1 cellular context compared by ENCODE assay signal in genomic region chr17:39107973-39108372, GRCh38.
TF ChIP-seq lines count a peak whose summit lies in the region.

No MANE protein-coding gene starts in this region.

TF ChIP-seq in WTC11, 78 proteins besides CTCF, POLR2A, EP300 and RAD21 (continued from another document):
- TF ChIP-seq, protein P1, sequence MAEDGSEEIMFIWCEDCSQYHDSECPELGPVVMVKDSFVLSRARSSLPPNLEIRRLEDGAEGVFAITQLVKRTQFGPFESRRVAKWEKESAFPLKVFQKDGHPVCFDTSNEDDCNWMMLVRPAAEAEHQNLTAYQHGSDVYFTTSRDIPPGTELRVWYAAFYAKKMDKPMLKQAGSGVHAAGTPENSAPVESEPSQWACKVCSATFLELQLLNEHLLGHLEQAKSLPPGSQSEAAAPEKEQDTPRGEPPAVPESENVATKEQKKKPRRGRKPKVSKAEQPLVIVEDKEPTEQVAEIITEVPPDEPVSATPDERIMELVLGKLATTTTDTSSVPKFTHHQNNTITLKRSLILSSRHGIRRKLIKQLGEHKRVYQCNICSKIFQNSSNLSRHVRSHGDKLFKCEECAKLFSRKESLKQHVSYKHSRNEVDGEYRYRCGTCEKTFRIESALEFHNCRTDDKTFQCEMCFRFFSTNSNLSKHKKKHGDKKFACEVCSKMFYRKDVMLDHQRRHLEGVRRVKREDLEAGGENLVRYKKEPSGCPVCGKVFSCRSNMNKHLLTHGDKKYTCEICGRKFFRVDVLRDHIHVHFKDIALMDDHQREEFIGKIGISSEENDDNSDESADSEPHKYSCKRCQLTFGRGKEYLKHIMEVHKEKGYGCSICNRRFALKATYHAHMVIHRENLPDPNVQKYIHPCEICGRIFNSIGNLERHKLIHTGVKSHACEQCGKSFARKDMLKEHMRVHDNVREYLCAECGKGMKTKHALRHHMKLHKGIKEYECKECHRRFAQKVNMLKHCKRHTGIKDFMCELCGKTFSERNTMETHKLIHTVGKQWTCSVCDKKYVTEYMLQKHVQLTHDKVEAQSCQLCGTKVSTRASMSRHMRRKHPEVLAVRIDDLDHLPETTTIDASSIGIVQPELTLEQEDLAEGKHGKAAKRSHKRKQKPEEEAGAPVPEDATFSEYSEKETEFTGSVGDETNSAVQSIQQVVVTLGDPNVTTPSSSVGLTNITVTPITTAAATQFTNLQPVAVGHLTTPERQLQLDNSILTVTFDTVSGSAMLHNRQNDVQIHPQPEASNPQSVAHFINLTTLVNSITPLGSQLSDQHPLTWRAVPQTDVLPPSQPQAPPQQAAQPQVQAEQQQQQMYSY (CRISPR knock-in tag; IDR thresholded peaks at IDR 0.05) = no peak
- TF ChIP-seq, protein P2, sequence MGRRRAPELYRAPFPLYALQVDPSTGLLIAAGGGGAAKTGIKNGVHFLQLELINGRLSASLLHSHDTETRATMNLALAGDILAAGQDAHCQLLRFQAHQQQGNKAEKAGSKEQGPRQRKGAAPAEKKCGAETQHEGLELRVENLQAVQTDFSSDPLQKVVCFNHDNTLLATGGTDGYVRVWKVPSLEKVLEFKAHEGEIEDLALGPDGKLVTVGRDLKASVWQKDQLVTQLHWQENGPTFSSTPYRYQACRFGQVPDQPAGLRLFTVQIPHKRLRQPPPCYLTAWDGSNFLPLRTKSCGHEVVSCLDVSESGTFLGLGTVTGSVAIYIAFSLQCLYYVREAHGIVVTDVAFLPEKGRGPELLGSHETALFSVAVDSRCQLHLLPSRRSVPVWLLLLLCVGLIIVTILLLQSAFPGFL (CRISPR knock-in tag; IDR thresholded peaks at IDR 0.05; ENCODE audit: borderline replicate concordance) = no peak
- TF ChIP-seq TEAD1 (CRISPR knock-in tag; IDR thresholded peaks at IDR 0.05) (no peak), GTF2I (CRISPR knock-in tag; conservative IDR thresholded peaks at IDR 0.05) (no peak), SOX15 (CRISPR knock-in tag; IDR thresholded peaks at IDR 0.05) (no peak), ZNF138 (CRISPR knock-in tag; conservative IDR thresholded peaks at IDR 0.05) (no peak), MAX (CRISPR knock-in tag; IDR thresholded peaks at IDR 0.05) (no peak), ZNF121 (CRISPR knock-in tag; IDR thresholded peaks at IDR 0.05) (no peak)
- TF ChIP-seq, protein P3, sequence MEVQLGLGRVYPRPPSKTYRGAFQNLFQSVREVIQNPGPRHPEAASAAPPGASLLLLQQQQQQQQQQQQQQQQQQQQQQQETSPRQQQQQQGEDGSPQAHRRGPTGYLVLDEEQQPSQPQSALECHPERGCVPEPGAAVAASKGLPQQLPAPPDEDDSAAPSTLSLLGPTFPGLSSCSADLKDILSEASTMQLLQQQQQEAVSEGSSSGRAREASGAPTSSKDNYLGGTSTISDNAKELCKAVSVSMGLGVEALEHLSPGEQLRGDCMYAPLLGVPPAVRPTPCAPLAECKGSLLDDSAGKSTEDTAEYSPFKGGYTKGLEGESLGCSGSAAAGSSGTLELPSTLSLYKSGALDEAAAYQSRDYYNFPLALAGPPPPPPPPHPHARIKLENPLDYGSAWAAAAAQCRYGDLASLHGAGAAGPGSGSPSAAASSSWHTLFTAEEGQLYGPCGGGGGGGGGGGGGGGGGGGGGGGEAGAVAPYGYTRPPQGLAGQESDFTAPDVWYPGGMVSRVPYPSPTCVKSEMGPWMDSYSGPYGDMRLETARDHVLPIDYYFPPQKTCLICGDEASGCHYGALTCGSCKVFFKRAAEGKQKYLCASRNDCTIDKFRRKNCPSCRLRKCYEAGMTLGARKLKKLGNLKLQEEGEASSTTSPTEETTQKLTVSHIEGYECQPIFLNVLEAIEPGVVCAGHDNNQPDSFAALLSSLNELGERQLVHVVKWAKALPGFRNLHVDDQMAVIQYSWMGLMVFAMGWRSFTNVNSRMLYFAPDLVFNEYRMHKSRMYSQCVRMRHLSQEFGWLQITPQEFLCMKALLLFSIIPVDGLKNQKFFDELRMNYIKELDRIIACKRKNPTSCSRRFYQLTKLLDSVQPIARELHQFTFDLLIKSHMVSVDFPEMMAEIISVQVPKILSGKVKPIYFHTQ (CRISPR knock-in tag; IDR thresholded peaks at IDR 0.05) = no peak
- TF ChIP-seq, protein P4, sequence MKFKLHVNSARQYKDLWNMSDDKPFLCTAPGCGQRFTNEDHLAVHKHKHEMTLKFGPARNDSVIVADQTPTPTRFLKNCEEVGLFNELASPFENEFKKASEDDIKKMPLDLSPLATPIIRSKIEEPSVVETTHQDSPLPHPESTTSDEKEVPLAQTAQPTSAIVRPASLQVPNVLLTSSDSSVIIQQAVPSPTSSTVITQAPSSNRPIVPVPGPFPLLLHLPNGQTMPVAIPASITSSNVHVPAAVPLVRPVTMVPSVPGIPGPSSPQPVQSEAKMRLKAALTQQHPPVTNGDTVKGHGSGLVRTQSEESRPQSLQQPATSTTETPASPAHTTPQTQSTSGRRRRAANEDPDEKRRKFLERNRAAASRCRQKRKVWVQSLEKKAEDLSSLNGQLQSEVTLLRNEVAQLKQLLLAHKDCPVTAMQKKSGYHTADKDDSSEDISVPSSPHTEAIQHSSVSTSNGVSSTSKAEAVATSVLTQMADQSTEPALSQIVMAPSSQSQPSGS (CRISPR knock-in tag; IDR thresholded peaks at IDR 0.05; ENCODE audit: borderline replicate concordance, low read depth) = no peak
- TF ChIP-seq, protein P5, sequence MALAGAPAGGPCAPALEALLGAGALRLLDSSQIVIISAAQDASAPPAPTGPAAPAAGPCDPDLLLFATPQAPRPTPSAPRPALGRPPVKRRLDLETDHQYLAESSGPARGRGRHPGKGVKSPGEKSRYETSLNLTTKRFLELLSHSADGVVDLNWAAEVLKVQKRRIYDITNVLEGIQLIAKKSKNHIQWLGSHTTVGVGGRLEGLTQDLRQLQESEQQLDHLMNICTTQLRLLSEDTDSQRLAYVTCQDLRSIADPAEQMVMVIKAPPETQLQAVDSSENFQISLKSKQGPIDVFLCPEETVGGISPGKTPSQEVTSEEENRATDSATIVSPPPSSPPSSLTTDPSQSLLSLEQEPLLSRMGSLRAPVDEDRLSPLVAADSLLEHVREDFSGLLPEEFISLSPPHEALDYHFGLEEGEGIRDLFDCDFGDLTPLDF (CRISPR knock-in tag; IDR thresholded peaks at IDR 0.05) = no peak
